ENCODE assay signal across 18 cellular contexts in genomic region chr2:69847068-69847828, GRCh38. TPM values are rescaled to one million over a fixed set of nuclear protein-coding genes. Genes with fewer than 3 reads are reported as not detected.
A peak's percentile ranks its signal among the peaks of the same experiment; 100 is the strongest.
DNase-seq lines count a peak whose midpoint lies in the region; ATAC-seq lines count a peak whose summit lies in the region.
"Had no signal": no experiment of that assay in that cellular context is flagged by ENCODE, and none has a peak within 500 bp of the region (broad histone marks: within the 10 kb centered on the region; RNA-seq: fewer than 3 reads in every experiment).

No MANE protein-coding gene starts in this region.

- H3K4me1 Mint-ChIP-seq in activated T-cell treated with anti-CD3 and anti-CD28 coated beads, Interleukin-2, amount 50 U/mL, for 24 hours (ENCODE audit: low read depth), result peaks cover 11% of the 10 kb centered on the region
- H3K4me1 Mint-ChIP-seq in activated T-helper 17 cell treated with anti-CD3 and anti-CD28 coated beads, Interleukin-2, amount 50 U/mL, for 72 hours, result no peaks in the 10 kb centered on the region
- peaks cover 0 to 8% of the 10 kb centered on the region in 2 donors for H3K4me1 Mint-ChIP-seq in stimulated activated naive B cell treated with anti-CD40 and anti-IgM and Interleukin-4, amounts not matched to agents 10 μg/mL and 1 μg/mL and 100 μg/mL, for 72 hours
- no peaks in the 10 kb centered on the region for H3K4me1 Mint-ChIP-seq in activated CD4-positive, alpha-beta T cell treated with anti-CD3 and anti-CD28 coated beads, Interleukin-2, amount 10 ng/mL, durations not matched to agents 7 days and 5 days

- DNase-seq in activated T-cell treated with anti-CD3 and anti-CD28 coated beads, Interleukin-2, amount 50 U/mL, for 24 hours, result no peak
- DNase-seq in activated T-cell treated with anti-CD3 and anti-CD28 coated beads, Interleukin-2, amount 50 U/mL, for 48 hours, result no peak
- DNase-seq in OCI-M1 (lab: John Stamatoyannopoulos, UW) (peak; percentile 34), NCI-H748 (lab: John Stamatoyannopoulos, UW; ENCODE audit: unreplicated experiment) (no peak), NOMO-1 treated with dmso at 0.1 percent for 144 hours (lab: John Stamatoyannopoulos, UW; ENCODE audit: unreplicated experiment) (no peak)
- DNase-seq in stimulated activated naive B cell treated with anti-CD40 and anti-IgM and Interleukin-4, amounts not matched to agents 10 μg/mL and 1 μg/mL and 100 μg/mL, for 72 hours, result no peak
- DNase-seq in activated CD4-positive, alpha-beta T cell treated with anti-CD3 and anti-CD28 coated beads, Interleukin-2, amount 10 ng/mL, durations not matched to agents 7 days and 5 days, result no peak
- DNase-seq: CD4-positive, CD25-positive, alpha-beta regulatory T cell; H7; NCI-H1048; NCI-H1417 treated with DMSO at 0.1 percent for 48 hours; NCI-H1694 treated with DMSO at 0.1 percent for 48 hours; NCI-H2081; NCI-H2227 treated with DMSO at 0.1 percent for 48 hours; NCI-H526 treated with DMSO at 0.1 percent for 48 hours; Peyer's patch; SHP77 treated with DMSO at 0.1 percent for 48 hours had no signal

- no peaks in the 10 kb centered on the region for H3K9me3 Mint-ChIP-seq in activated T-cell treated with anti-CD3 and anti-CD28 coated beads, Interleukin-2, amount 50 U/mL, for 24 hours
- no peaks in the 10 kb centered on the region for H3K9me3 Mint-ChIP-seq in activated T-helper 17 cell treated with anti-CD3 and anti-CD28 coated beads, Interleukin-2, amount 50 U/mL, for 72 hours
- no peaks in the 10 kb centered on the region for H3K9me3 Mint-ChIP-seq in stimulated activated naive B cell treated with anti-CD40 and anti-IgM and Interleukin-4, amounts not matched to agents 10 μg/mL and 1 μg/mL and 100 μg/mL, for 72 hours
- H3K9me3 Mint-ChIP-seq in activated CD4-positive, alpha-beta T cell treated with anti-CD3 and anti-CD28 coated beads, Interleukin-2, amount 10 ng/mL, durations not matched to agents 7 days and 5 days, result no peaks in the 10 kb centered on the region
- H3K9me3 Mint-ChIP-seq: CD4-positive, CD25-positive, alpha-beta regulatory T cell had no signal

- no peak overlapping the region for H3K4me3 Mint-ChIP-seq in activated T-cell treated with anti-CD3 and anti-CD28 coated beads, Interleukin-2, amount 50 U/mL, for 24 hours
- H3K4me3 Mint-ChIP-seq in activated T-helper 17 cell treated with anti-CD3 and anti-CD28 coated beads, Interleukin-2, amount 50 U/mL, for 72 hours, result no peak overlapping the region
- no peak overlapping the region for H3K4me3 Mint-ChIP-seq in stimulated activated naive B cell treated with anti-CD40 and anti-IgM and Interleukin-4, amounts not matched to agents 10 μg/mL and 1 μg/mL and 100 μg/mL, for 72 hours
- no peak overlapping the region for H3K4me3 Mint-ChIP-seq in activated CD4-positive, alpha-beta T cell treated with anti-CD3 and anti-CD28 coated beads, Interleukin-2, amount 10 ng/mL, durations not matched to agents 7 days and 5 days

- peaks cover 83% of the 10 kb centered on the region for H3K36me3 Mint-ChIP-seq in activated T-cell treated with anti-CD3 and anti-CD28 coated beads, Interleukin-2, amount 50 U/mL, for 24 hours (ENCODE audit: low read depth)
- H3K36me3 Mint-ChIP-seq in activated T-helper 17 cell treated with anti-CD3 and anti-CD28 coated beads, Interleukin-2, amount 50 U/mL, for 72 hours (ENCODE audit: low read depth), result peaks cover 79% of the 10 kb centered on the region
- H3K36me3 Mint-ChIP-seq in stimulated activated naive B cell treated with anti-CD40 and anti-IgM and Interleukin-4, amounts not matched to agents 10 μg/mL and 1 μg/mL and 100 μg/mL, for 72 hours, result peaks cover 25 to 30% of the 10 kb centered on the region in 2 donors
- peaks cover 36% of the 10 kb centered on the region for H3K36me3 Mint-ChIP-seq in activated CD4-positive, alpha-beta T cell treated with anti-CD3 and anti-CD28 coated beads, Interleukin-2, amount 10 ng/mL, durations not matched to agents 7 days and 5 days (ENCODE audit: low read depth)

- no peaks in the 10 kb centered on the region for H3K27me3 Mint-ChIP-seq in activated T-cell treated with anti-CD3 and anti-CD28 coated beads, Interleukin-2, amount 50 U/mL, for 24 hours
- H3K27me3 Mint-ChIP-seq in activated T-helper 17 cell treated with anti-CD3 and anti-CD28 coated beads, Interleukin-2, amount 50 U/mL, for 72 hours, result no peaks in the 10 kb centered on the region
- H3K27me3 Mint-ChIP-seq in stimulated activated naive B cell treated with anti-CD40 and anti-IgM and Interleukin-4, amounts not matched to agents 10 μg/mL and 1 μg/mL and 100 μg/mL, for 72 hours, result no peaks in the 10 kb centered on the region
- no peaks in the 10 kb centered on the region for H3K27me3 Mint-ChIP-seq in activated CD4-positive, alpha-beta T cell treated with anti-CD3 and anti-CD28 coated beads, Interleukin-2, amount 10 ng/mL, durations not matched to agents 7 days and 5 days
- H3K27me3 Mint-ChIP-seq: CD4-positive, CD25-positive, alpha-beta regulatory T cell had no signal

- H3K27ac Mint-ChIP-seq in activated T-cell treated with anti-CD3 and anti-CD28 coated beads, Interleukin-2, amount 50 U/mL, for 24 hours, result peak overlapping the region; percentile 2
- peak overlapping the region; percentile 59 for H3K27ac Mint-ChIP-seq in activated T-helper 17 cell treated with anti-CD3 and anti-CD28 coated beads, Interleukin-2, amount 50 U/mL, for 72 hours
- H3K27ac Mint-ChIP-seq in stimulated activated naive B cell treated with anti-CD40 and anti-IgM and Interleukin-4, amounts not matched to agents 10 μg/mL and 1 μg/mL and 100 μg/mL, for 72 hours, result peak overlapping the region; percentile 67
- H3K27ac Mint-ChIP-seq in activated CD4-positive, alpha-beta T cell treated with anti-CD3 and anti-CD28 coated beads, Interleukin-2, amount 10 ng/mL, durations not matched to agents 7 days and 5 days, result no peak overlapping the region

- POLR2A ChIA-PET in activated CD4-positive, alpha-beta T cell treated with anti-CD3 and anti-CD28 coated beads, Interleukin-2, amount 10 ng/mL, durations not matched to agents 7 days and 5 days (lab: Charles Lee), result no interaction called here

- CTCF ChIA-PET in activated CD4-positive, alpha-beta T cell treated with anti-CD3 and anti-CD28 coated beads, Interleukin-2, amount 10 ng/mL, durations not matched to agents 7 days and 5 days (lab: Charles Lee), result interaction anchor here (0.6 kb wide), 1 partner anchor 12 kb away, joined by 3 read pairs; no protein-coding TSS in a partner anchor

- no peak for ATAC-seq in activated T-helper 17 cell treated with anti-CD3 and anti-CD28 coated beads, Interleukin-2, amount 50 U/mL, for 72 hours (replicated peaks)
- ATAC-seq in stimulated activated naive B cell treated with anti-CD40 and anti-IgM and Interleukin-4, amounts not matched to agents 10 μg/mL and 1 μg/mL and 100 μg/mL, for 72 hours (replicated peaks), result no peak

RNA-seq across cellular contexts. Expression of gene GMCL1, which starts 17.8 kb away (rescaled TPM):
- total RNA-seq in activated T-helper 17 cell treated with anti-CD3 and anti-CD28 coated beads, Interleukin-2, amount 50 U/mL, for 72 hours, result 10 to 100 TPM; 20.8 to 24.1 TPM
- 10 to 100 TPM; 19.4 to 24.9 TPM for total RNA-seq in activated CD4-positive, alpha-beta T cell treated with anti-CD3 and anti-CD28 coated beads, Interleukin-2, amount 10 ng/mL, durations not matched to agents 7 days and 5 days

RNA-seq across cellular contexts. Expression of gene SNRNP27, which starts 46.5 kb away (rescaled TPM):
- total RNA-seq in activated T-helper 17 cell treated with anti-CD3 and anti-CD28 coated beads, Interleukin-2, amount 50 U/mL, for 72 hours, result 10 to 100 TPM; 54.9 to 60.1 TPM
- total RNA-seq in activated CD4-positive, alpha-beta T cell treated with anti-CD3 and anti-CD28 coated beads, Interleukin-2, amount 10 ng/mL, durations not matched to agents 7 days and 5 days, result 10 to 100 TPM; 58.1 to 62.8 TPM
